Comparison of ENCODE assay signal across 8 cellular contexts in genomic region chr1:234600418-234601216, GRCh38. TPM values are rescaled to one million over a fixed set of nuclear protein-coding genes. Genes with fewer than 3 reads are reported as not detected.
DNase-seq lines count a peak whose midpoint lies in the region; ATAC-seq, FAIRE-seq and TF ChIP-seq lines count a peak whose summit lies in the region.

No MANE protein-coding gene starts in this region.

- H3K27ac ChIP-seq in C4-2B (peak overlapping the region; percentile 91), stomach (peak overlapping the region; percentile 99 to 100 (median 100))

- FAIRE-seq in GM19239 (lab: Jason Lieb, UNC), result peak; percentile 96

- peaks cover 0 to 6% (median 0%) of the 10 kb centered on the region in 5 experiments for H3K9me3 Mint-ChIP-seq in brain

- peak overlapping the region; percentile 39 to 51 (median 44) for H3K4me3 ChIP-seq in stomach

- TF ChIP-seq POLR2A in stomach (IDR thresholded peaks at IDR 0.05), result peak in 1 of 4 donors; percentile 42

- intact Hi-C loops in stomach (cut with DNase I; ENCODE audit: low total_unique reads), result no loop called here

- peaks cover 0 to 3% (median under 1%) of the 10 kb centered on the region in 4 donors for H3K36me3 ChIP-seq in stomach

- no peak for TF ChIP-seq EP300 in stomach (IDR thresholded peaks at IDR 0.05)

- H3K27ac Mint-ChIP-seq in brain, result peak overlapping the region; percentile 90 to 98 (median 92)

- no peaks in the 10 kb centered on the region for H3K27me3 Mint-ChIP-seq in brain

- H3K36me3 Mint-ChIP-seq in brain, result peaks cover 30% of the 10 kb centered on the region

- H3K9me3 ChIP-seq in stomach, result no peaks in the 10 kb centered on the region

- H3K4me1 ChIP-seq in stomach, result peaks cover 36 to 60% (median 51%) of the 10 kb centered on the region in 4 donors

- ATAC-seq in HG03571 (IDR thresholded peaks at IDR 0.05; ENCODE audit: unreplicated experiment), result no peak

- peaks cover 69% of the 10 kb centered on the region for H3K4me1 Mint-ChIP-seq in brain

- WGBS in stomach, 5 donors, result 0 to 2% (median 1%) methylated on average over 11 of the region's 11 CpGs

- TF ChIP-seq CTCF in C4-2B (conservative IDR thresholded peaks at IDR 0.05) (no peak), brain (conservative IDR thresholded peaks at IDR 0.05) (no peak), stomach (IDR thresholded peaks at IDR 0.05) (no peak)

- no peaks in the 10 kb centered on the region for H3K27me3 ChIP-seq in stomach

- DNase-seq in GM19239 (ENCODE audit: insufficient read length, low spot score), result no peak
- peak; percentile 35 for DNase-seq in NCI-H524 treated with DMSO at 0.1 percent for 48 hours (lab: John Stamatoyannopoulos, UW)
- peak; percentile 31 for DNase-seq in kidney tubule cell (ENCODE audit: low spot score)
- DNase-seq in stomach, result peak; percentile 66
- DNase-seq in UCSD-AML1 (lab: John Stamatoyannopoulos, UW; ENCODE audit: unreplicated experiment), result no peak

- H3K4me3 Mint-ChIP-seq in brain, result peak overlapping the region; percentile 82 to 100 (median 95)

RNA-seq across cellular contexts. Expression of gene IRF2BP2, which starts 9.4 kb away (rescaled TPM):
- polyA plus RNA-seq in brain (ENCODE audit: insufficient read depth, low read depth, low replicate concordance), result 163 TPM
- 100 to 1,000 TPM in 2 of 5 donors, 10 to 100 TPM in 3; 58.3 to 218 (median 81.1) TPM for total RNA-seq in stomach
- polyA plus RNA-seq in stomach, result 10 to 100 TPM; 39.6 to 57.0 (median 51.5) TPM

Comparison
In these comparisons a context has a peak if more than half of its experiments do, and no peak if none do; other contexts are left out.
1. DNase-seq: peak in NCI-H524 treated with DMSO at 0.1 percent for 48 hours (single experiment), kidney tubule cell (single experiment) and stomach (single experiment); none in GM19239 (single experiment) and UCSD-AML1 (single experiment).